Comparison of ENCODE assay signal across 14 cellular contexts in the genomic region with DNA sequence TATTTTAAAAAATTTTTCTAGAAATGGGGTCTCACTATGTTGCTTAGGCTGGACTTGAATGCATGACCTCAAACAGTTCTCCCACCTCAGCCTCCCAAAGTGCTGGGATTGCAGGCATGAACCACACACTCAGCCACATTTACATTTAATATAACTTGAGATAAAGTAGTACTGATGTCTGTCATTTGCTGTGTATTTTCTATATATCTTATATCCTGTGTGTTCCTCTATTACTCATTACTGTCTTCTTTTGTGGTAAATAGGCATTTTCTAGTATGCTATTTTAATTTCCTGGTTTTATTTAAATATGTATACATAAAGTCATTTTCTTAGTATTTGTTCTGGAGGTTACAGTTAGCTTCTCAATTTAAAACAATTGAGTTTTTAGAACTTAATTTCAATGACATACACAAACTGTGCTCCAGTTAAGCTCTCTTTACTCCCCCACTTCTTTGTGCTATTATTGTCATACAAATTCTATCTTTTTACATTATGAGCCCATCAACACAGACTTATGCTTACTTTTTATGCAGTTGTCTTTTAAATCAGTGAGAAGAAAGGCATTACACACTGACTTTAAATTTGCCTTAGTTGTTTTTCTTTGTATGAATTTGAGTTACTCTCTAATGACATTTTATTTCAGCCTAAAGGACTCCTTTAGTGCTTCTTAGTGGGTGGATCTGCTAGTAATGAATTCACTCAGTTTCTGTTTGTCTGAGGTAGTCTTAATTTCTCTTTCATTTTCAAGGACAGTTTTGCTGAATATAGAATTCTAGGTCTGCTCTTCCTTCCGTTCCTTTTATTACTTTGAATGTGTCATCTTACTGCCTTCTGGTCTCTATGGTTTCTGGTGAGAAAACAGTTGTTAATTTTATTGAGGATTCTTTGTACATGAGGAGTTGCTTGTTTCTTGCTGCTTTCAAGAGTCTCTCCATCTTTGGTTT. TPM values are rescaled to one million over a fixed set of nuclear protein-coding genes. Genes with fewer than 3 reads are reported as not detected.
DNase-seq lines count a peak whose midpoint lies in the region; ATAC-seq and TF ChIP-seq lines count a peak whose summit lies in the region.
"Had no signal": no experiment of that assay in that cellular context is flagged by ENCODE, and none has a peak within 500 bp of the region (broad histone marks: within the 10 kb centered on the region; RNA-seq: fewer than 3 reads in every experiment).

No MANE protein-coding gene starts in this region.

- no peaks in the 10 kb centered on the region for H3K27me3 ChIP-seq in spleen (replicated peaks in 1 of 7)

- H3K27ac ChIP-seq in spleen: peak overlapping the region in 3 of 8 donors; percentile 24 to 48 (median 28)

- intact Hi-C loops in dendritic cell treated with granulocyte-macrophage colony-stimulating factor and Interleukin-4, amounts not matched to agents 40 ng/mL and 50 ng/mL, for 4 days (cut with micrococcal nuclease): no loop called here
- intact Hi-C loops in spleen (cut with DNase I; ENCODE audit: low total_unique reads): no loop called here

- H3K4me1 ChIP-seq in spleen: no peaks in the 10 kb centered on the region

- peaks cover 6% of the 10 kb centered on the region for H3K36me3 Mint-ChIP-seq in dendritic cell treated with granulocyte-macrophage colony-stimulating factor and Interleukin-4, amounts not matched to agents 40 ng/mL and 50 ng/mL, for 4 days (ENCODE audit: low read depth)
- H3K36me3 Mint-ChIP-seq: type B pancreatic cell had no signal

- ATAC-seq in GM18858 (IDR thresholded peaks at IDR 0.05; ENCODE audit: unreplicated experiment) (peak; percentile 92), GM21528 (IDR thresholded peaks at IDR 0.05; ENCODE audit: low FRiP score, unreplicated experiment) (peak; percentile 86), HG03378 (IDR thresholded peaks at IDR 0.05; ENCODE audit: unreplicated experiment) (peak; percentile 63), HG03039 (IDR thresholded peaks at IDR 0.05; ENCODE audit: unreplicated experiment) (no peak)

- H3K4me3 ChIP-seq in spleen: no peak overlapping the region

- no peak for TF ChIP-seq CTCF in spleen (IDR thresholded peaks at IDR 0.05 in 8 of 11, conservative IDR thresholded peaks at IDR 0.05 in 3 of 11)

- peaks cover 0 to 39% (median 23%) of the 10 kb centered on the region in 8 donors for H3K9me3 ChIP-seq in spleen

- peaks cover 36% of the 10 kb centered on the region for H3K9me3 Mint-ChIP-seq in dendritic cell treated with granulocyte-macrophage colony-stimulating factor and Interleukin-4, amounts not matched to agents 40 ng/mL and 50 ng/mL, for 4 days

- no peak for DNase-seq in ureter (ENCODE audit: low spot score)
- DNase-seq in amygdala (lab: John Stamatoyannopoulos, UW): no peak
- DNase-seq in spleen: no peak
- DNase-seq: effector memory CD4-positive, alpha-beta T cell; GDM1; NCI-H146; stimulated activated CD4-positive, alpha-beta T cell treated with anti-CD3 and anti-CD28 coated beads, Interleukin-4, amount 100 ng/mL, for 1 hour had no signal

- TF ChIP-seq POLR2A in spleen (IDR thresholded peaks at IDR 0.05): no peak

- no peak overlapping the region for H3K4me3 Mint-ChIP-seq in dendritic cell treated with granulocyte-macrophage colony-stimulating factor and Interleukin-4, amounts not matched to agents 40 ng/mL and 50 ng/mL, for 4 days
- H3K4me3 Mint-ChIP-seq: naive thymus-derived CD8-positive, alpha-beta T cell; type B pancreatic cell had no signal

- no peaks in the 10 kb centered on the region for H3K27me3 Mint-ChIP-seq in dendritic cell treated with granulocyte-macrophage colony-stimulating factor and Interleukin-4, amounts not matched to agents 40 ng/mL and 50 ng/mL, for 4 days
- H3K27me3 Mint-ChIP-seq: naive thymus-derived CD8-positive, alpha-beta T cell; type B pancreatic cell had no signal

- H3K4me1 Mint-ChIP-seq in dendritic cell treated with granulocyte-macrophage colony-stimulating factor and Interleukin-4, amounts not matched to agents 40 ng/mL and 50 ng/mL, for 4 days (ENCODE audit: low read depth): peaks cover 27% of the 10 kb centered on the region

- peak overlapping the region; percentile 46 for H3K27ac Mint-ChIP-seq in dendritic cell treated with granulocyte-macrophage colony-stimulating factor and Interleukin-4, amounts not matched to agents 40 ng/mL and 50 ng/mL, for 4 days
- H3K27ac Mint-ChIP-seq: type B pancreatic cell had no signal

- no peaks in the 10 kb centered on the region for H3K36me3 ChIP-seq in spleen

- WGBS in spleen, 5 donors: 40 to 90% (median 69%) methylated on average over 1 of the region's 1 CpG

RNA-seq across cellular contexts. Expression of a gene that starts 6.2 kb away (rescaled TPM):
- total RNA-seq in ureter (80.6 TPM), spleen (100 to 1,000 TPM in 1 of 7 donors, 10 to 100 TPM in 6; 55.1 to 102 (median 76.5) TPM)
- polyA plus RNA-seq in spleen: 1 to 10 TPM; 6.4 to 9.7 (median 7.1) TPM
